ENCODE assay signal across 10 cellular contexts in the genomic region with DNA sequence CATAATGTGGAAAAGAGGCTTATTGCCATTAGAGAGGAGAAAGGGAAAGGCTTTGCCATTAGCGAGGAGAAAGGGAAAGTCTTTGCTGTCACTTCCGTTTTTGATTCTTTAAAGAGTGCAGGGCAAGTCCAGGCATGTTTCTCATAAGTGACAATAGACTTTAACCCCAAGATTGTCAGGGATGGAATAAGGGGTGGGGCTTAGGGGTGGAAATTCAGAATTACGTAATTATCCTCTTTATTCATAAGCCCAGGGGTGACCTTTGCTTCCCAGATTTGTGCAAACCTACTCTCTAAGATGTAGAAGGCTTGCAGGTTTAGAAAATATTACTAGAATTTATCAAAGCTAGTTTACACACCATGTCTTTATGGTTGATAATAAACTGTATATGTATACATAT. TPM values are rescaled to one million over a fixed set of nuclear protein-coding genes. Genes with fewer than 3 reads are reported as not detected.
DNase-seq lines count a peak whose midpoint lies in the region; ATAC-seq lines count a peak whose summit lies in the region.
"Had no signal": no experiment of that assay in that cellular context is flagged by ENCODE, and none has a peak within 500 bp of the region (broad histone marks: within the 10 kb centered on the region; RNA-seq: fewer than 3 reads in every experiment).

No MANE protein-coding gene starts in this region.

- H3K9me3 Mint-ChIP-seq in stimulated activated memory B cell treated with anti-CD40 and anti-IgM and Interleukin-4, amounts not matched to agents 10 μg/mL and 1 μg/mL and 100 μg/mL, for 72 hours: no peaks in the 10 kb centered on the region
- H3K9me3 Mint-ChIP-seq: activated naive CD4-positive, alpha-beta T cell treated with anti-CD3 and anti-CD28 coated beads, Interleukin-2, amount 10 ng/mL, durations not matched to agents 7 days and 5 days had no signal

- H3K27ac Mint-ChIP-seq in stimulated activated memory B cell treated with anti-CD40 and anti-IgM and Interleukin-4, amounts not matched to agents 10 μg/mL and 1 μg/mL and 100 μg/mL, for 72 hours: no peak overlapping the region
- H3K27ac Mint-ChIP-seq: activated naive CD4-positive, alpha-beta T cell treated with anti-CD3 and anti-CD28 coated beads, Interleukin-2, amount 10 ng/mL, durations not matched to agents 7 days and 5 days had no signal

- no peaks in the 10 kb centered on the region for H3K27me3 Mint-ChIP-seq in stimulated activated memory B cell treated with anti-CD40 and anti-IgM and Interleukin-4, amounts not matched to agents 10 μg/mL and 1 μg/mL and 100 μg/mL, for 72 hours

- peak overlapping the region; percentile 91 for H3K27ac ChIP-seq in epithelial cell of prostate
- H3K27ac ChIP-seq: 22Rv1 had no signal

- no peaks in the 10 kb centered on the region for H3K36me3 Mint-ChIP-seq in stimulated activated memory B cell treated with anti-CD40 and anti-IgM and Interleukin-4, amounts not matched to agents 10 μg/mL and 1 μg/mL and 100 μg/mL, for 72 hours

- no peak overlapping the region for H3K4me3 Mint-ChIP-seq in stimulated activated memory B cell treated with anti-CD40 and anti-IgM and Interleukin-4, amounts not matched to agents 10 μg/mL and 1 μg/mL and 100 μg/mL, for 72 hours
- H3K4me3 Mint-ChIP-seq: activated naive CD4-positive, alpha-beta T cell treated with anti-CD3 and anti-CD28 coated beads, Interleukin-2, amount 10 ng/mL, durations not matched to agents 7 days and 5 days had no signal

- DNase-seq in DMS 273 (lab: John Stamatoyannopoulos, UW; ENCODE audit: unreplicated experiment) (peak; percentile 4), DMS 273 treated with DMSO at 0.1 percent for 48 hours (lab: John Stamatoyannopoulos, UW) (no peak), OCI-M1 (lab: John Stamatoyannopoulos, UW) (peak; percentile 44), epithelial cell of prostate (ENCODE audit: low read depth, low spot score) (no peak), renal cortical epithelial cell (ENCODE audit: low read depth) (peak; percentile 78), NCI-H2107 (lab: John Stamatoyannopoulos, UW) (no peak)

- peaks cover 16% of the 10 kb centered on the region for H3K4me1 Mint-ChIP-seq in stimulated activated memory B cell treated with anti-CD40 and anti-IgM and Interleukin-4, amounts not matched to agents 10 μg/mL and 1 μg/mL and 100 μg/mL, for 72 hours

- no peak for ATAC-seq in GM21528 (IDR thresholded peaks at IDR 0.05; ENCODE audit: low FRiP score, unreplicated experiment)
- no peak for ATAC-seq in stimulated activated memory B cell treated with anti-CD40 and anti-IgM and Interleukin-4, amounts not matched to agents 10 μg/mL and 1 μg/mL and 100 μg/mL, for 72 hours

RNA-seq across cellular contexts. Expression of a gene that starts 2.3 kb away (rescaled TPM):
- 830 and 1,372 TPM in 2 replicates for total RNA-seq in renal cortical epithelial cell

RNA-seq across cellular contexts. Expression of a gene that starts 29.1 kb away (rescaled TPM):
- total RNA-seq in renal cortical epithelial cell: not detected in 2 replicates

Comparison
In these comparisons a context has a peak if more than half of its experiments do, and no peak if none do; other contexts are left out.
1. DNase-seq: peak in DMS 273 (single experiment), OCI-M1 (single experiment) and renal cortical epithelial cell (single experiment); none in DMS 273 treated with DMSO at 0.1 percent for 48 hours (single experiment), epithelial cell of prostate (single experiment) and NCI-H2107 (single experiment).